Comparison of ENCODE assay signal across 8 cellular contexts in the genomic region with DNA sequence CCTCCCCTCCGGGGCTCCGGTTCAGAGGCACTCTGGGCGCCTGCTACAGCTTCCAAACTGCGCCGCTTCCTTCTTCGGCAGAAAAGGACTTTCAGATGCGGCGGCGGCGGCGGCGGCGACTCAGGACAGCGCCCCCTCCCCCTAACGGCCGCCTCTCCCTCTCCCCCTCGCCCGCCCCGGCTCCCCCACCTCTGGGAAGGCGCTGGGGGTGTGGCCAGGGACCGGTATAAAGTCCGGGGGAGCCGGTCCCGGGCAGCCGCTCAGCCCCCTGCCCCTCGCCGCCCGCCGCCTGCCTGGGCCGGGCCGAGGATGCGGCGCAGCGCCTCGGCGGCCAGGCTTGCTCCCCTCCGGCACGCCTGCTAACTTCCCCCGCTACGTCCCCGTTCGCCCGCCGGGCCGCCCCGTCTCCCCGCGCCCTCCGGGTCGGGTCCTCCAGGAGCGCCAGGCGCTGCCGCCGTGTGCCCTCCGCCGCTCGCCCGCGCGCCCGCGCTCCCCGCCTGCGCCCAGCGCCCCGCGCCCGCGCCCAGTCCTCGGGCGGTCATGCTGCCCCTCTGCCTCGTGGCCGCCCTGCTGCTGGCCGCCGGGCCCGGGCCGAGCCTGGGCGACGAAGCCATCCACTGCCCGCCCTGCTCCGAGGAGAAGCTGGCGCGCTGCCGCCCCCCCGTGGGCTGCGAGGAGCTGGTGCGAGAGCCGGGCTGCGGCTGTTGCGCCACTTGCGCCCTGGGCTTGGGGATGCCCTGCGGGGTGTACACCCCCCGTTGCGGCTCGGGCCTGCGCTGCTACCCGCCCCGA. TPM values are rescaled to one million over a fixed set of nuclear protein-coding genes. Genes with fewer than 3 reads are reported as not detected.
DNase-seq lines count a peak whose midpoint lies in the region; ATAC-seq, FAIRE-seq and TF ChIP-seq lines count a peak whose summit lies in the region.

Gene IGFBP4 (plus strand): TSS at position 255 of the 792 bp plus-strand sequence. CDS start 286 bp downstream, at position 541.

- peak; percentile 27 to 34; a peak in 1 of 5 replicates for TF ChIP-seq RAD21 in A549 (conservative IDR thresholded peaks at IDR 0.05 in 1 of 2, IDR thresholded peaks at IDR 0.05 in 1 of 2)

- H3K4me3 Mint-ChIP-seq in activated CD4-positive, alpha-beta memory T cell treated with anti-CD3 and anti-CD28 coated beads for 36 hours: peak within 1 kb of the TSS; percentile 65

- no peaks in the 10 kb centered on the region for H3K9me3 Mint-ChIP-seq in activated CD4-positive, alpha-beta memory T cell treated with anti-CD3 and anti-CD28 coated beads for 36 hours

- H3K4me1 ChIP-seq in A549 (peaks cover 28% of the 10 kb centered on the region), right lobe of liver (peaks cover 0 to 26% (median 3%) of the 10 kb centered on the region in 4 donors)

- POLR2A ChIA-PET in A549 (lab: Yijun Ruan, JAX): interaction anchor here (0.5 to 2.8 kb wide), 27 partner anchors 8 to 486 kb away, joined by 3 to 23 read pairs (median 4); partner anchors contain the start of gene TOP2A
- POLR2A ChIA-PET in activated CD4-positive, alpha-beta memory T cell treated with anti-CD3 and anti-CD28 coated beads for 36 hours (lab: Charles Lee): interaction anchor here (0.8 to 1.7 kb wide), 5 partner anchors 17 to 170 kb away, joined by 3 to 7 read pairs (median 4); partner anchors contain the start of gene TOP2A

- 1% methylated on average over 35 of the region's 98 CpGs for WGBS in A549 (ENCODE audit: missing lambda C conversion rate)
- WGBS in right lobe of liver (ENCODE audit: insufficient coverage, low coverage, low lambda C conversion rate, missing lambda C conversion rate): under 1% methylated on average over 25 of the region's 98 CpGs

- FAIRE-seq in A549 (lab: Jason Lieb, UNC): no peak

- DNase-seq in A549 (ENCODE audit: low read depth in 1 of 2, low spot score in 1 of 2) (peak; percentile 88 to 89), GM20000 (ENCODE audit: low spot score) (peak; percentile 90), NCI-H526 treated with DMSO at 0.1 percent for 48 hours (lab: John Stamatoyannopoulos, UW) (peak; percentile 39), dorsolateral prefrontal cortex (peak; percentile 44 to 83 (median 68)), right lobe of liver (peak; percentile 88 to 90 (median 89))
- DNase-seq in activated CD4-positive, alpha-beta memory T cell treated with anti-CD3 and anti-CD28 coated beads for 36 hours: peak; percentile 76
- DNase-seq in stimulated activated CD4-positive, alpha-beta T cell treated with anti-CD3 and anti-CD28 coated beads, Interleukin-4, amount 100 ng/mL, for 48 hours (ENCODE audit: low read depth in 2 of 2): peak; percentile 54 to 57

- H3K27ac ChIP-seq in A549: peak within 1 kb of the TSS; percentile 98
- peak within 1 kb of the TSS in 50 of 59 donors; percentile 22 to 91 (median 73) for H3K27ac ChIP-seq in dorsolateral prefrontal cortex
- peak within 1 kb of the TSS; percentile 92 to 98 (median 96) for H3K27ac ChIP-seq in right lobe of liver

- intact Hi-C loops in activated CD4-positive, alpha-beta memory T cell treated with anti-CD3 and anti-CD28 coated beads for 36 hours (cut with micrococcal nuclease): no loop called here
- intact Hi-C loops in dorsolateral prefrontal cortex (cut with DNase I): loop anchor here in 1 of 2 donors (2.0 kb wide), 1 partner anchor 89 kb away; no protein-coding TSS in a partner anchor
- intact Hi-C loops in right lobe of liver (cut with DNase I): loop anchor here in 1 of 2 donors (10.0 kb wide), 1 partner anchor 91 kb away; no protein-coding TSS in a partner anchor

- H3K27me3 ChIP-seq in dorsolateral prefrontal cortex: no peaks in the 10 kb centered on the region
- no peaks in the 10 kb centered on the region for H3K27me3 ChIP-seq in right lobe of liver

- TF ChIP-seq EP300 in A549 (IDR thresholded peaks at IDR 0.05): no peak

- TF ChIP-seq POLR2A in A549 (IDR thresholded peaks at IDR 0.05; ENCODE audit: low read length) (peak; percentile 98), right lobe of liver (IDR thresholded peaks at IDR 0.05) (peak; percentile 97)

- CTCF ChIA-PET in A549 (lab: Yijun Ruan, JAX): interaction anchor here (0.8 to 37.5 kb wide), 21 partner anchors 12 to 205 kb away, joined by 3 to 822 read pairs (median 4); partner anchors contain the start of genes CCR7 and TOP2A
- CTCF ChIA-PET in activated CD4-positive, alpha-beta memory T cell treated with anti-CD3 and anti-CD28 coated beads for 36 hours (lab: Charles Lee): interaction anchor here (0.6 to 9.6 kb wide), 23 partner anchors 10 to 682 kb away, joined by 3 to 129 read pairs (median 4); partner anchors contain the start of gene TOP2A

- H3K4me2 ChIP-seq in A549: peak within 1 kb of the TSS; percentile 91

- H3K9me3 ChIP-seq in A549 (no peaks in the 10 kb centered on the region), right lobe of liver (no peaks in the 10 kb centered on the region)

- ATAC-seq in A549: peak; percentile 68 to 73
- ATAC-seq in right lobe of liver: peak; percentile 48 to 61 (median 55)
- no peak for ATAC-seq in HG02970 (IDR thresholded peaks at IDR 0.05; ENCODE audit: low FRiP score, unreplicated experiment)

- TF ChIP-seq CTCF in A549 (IDR thresholded peaks at IDR 0.05) (peak; percentile 44), GM20000 (IDR thresholded peaks at IDR 0.05; ENCODE audit: extremely low read depth, missing control alignments) (peak; percentile 77), dorsolateral prefrontal cortex (IDR thresholded peaks at IDR 0.05 in 54 of 56, conservative IDR thresholded peaks at IDR 0.05 in 2 of 56; ENCODE audit: low read depth in 1 of 56, partially characterized antibody in 56 of 56) (peak in 45 of 56 donors; percentile 4 to 56 (median 31)), right lobe of liver (IDR thresholded peaks at IDR 0.05) (peak; percentile 23 to 53 (median 26))

- peaks cover 37% of the 10 kb centered on the region for H3K4me1 Mint-ChIP-seq in activated CD4-positive, alpha-beta memory T cell treated with anti-CD3 and anti-CD28 coated beads for 36 hours (ENCODE audit: low read depth)

- H3K27ac Mint-ChIP-seq in activated CD4-positive, alpha-beta memory T cell treated with anti-CD3 and anti-CD28 coated beads for 36 hours: peak within 1 kb of the TSS; percentile 82

- H3K4me3 ChIP-seq in A549: peak within 1 kb of the TSS; percentile 78
- H3K4me3 ChIP-seq in dorsolateral prefrontal cortex: peak within 1 kb of the TSS; percentile 39 to 76 (median 61)
- H3K4me3 ChIP-seq in right lobe of liver: peak within 1 kb of the TSS; percentile 88 to 94 (median 89)

- H3K36me3 ChIP-seq in right lobe of liver: no peaks in the 10 kb centered on the region

- no peaks in the 10 kb centered on the region for H3K36me3 Mint-ChIP-seq in activated CD4-positive, alpha-beta memory T cell treated with anti-CD3 and anti-CD28 coated beads for 36 hours

- peaks cover 1% of the 10 kb centered on the region for H3K27me3 Mint-ChIP-seq in activated CD4-positive, alpha-beta memory T cell treated with anti-CD3 and anti-CD28 coated beads for 36 hours

TF ChIP-seq in A549, 52 proteins besides CTCF, POLR2A, EP300 and RAD21 (continues in another document):
- TF ChIP-seq JUN (IDR thresholded peaks at IDR 0.05) (peak; percentile 97 to 100), SMC3 (IDR thresholded peaks at IDR 0.05) (peak; percentile 24), MYC (IDR thresholded peaks at IDR 0.05; ENCODE audit: borderline replicate concordance, low read length) (0 out of 2 replicates have a peak, but pooled peaks have one; percentile 21), FOSB (CRISPR knock-in tag; IDR thresholded peaks at IDR 0.05) (no peak), HOXB5 (CRISPR knock-in tag; IDR thresholded peaks at IDR 0.05) (peak; percentile 83; the same call in 1 of the 2 replicates), ZNF302 (CRISPR knock-in tag; IDR thresholded peaks at IDR 0.05) (no peak), PHF8 (IDR thresholded peaks at IDR 0.05; ENCODE audit: borderline replicate concordance, low read depth) (peak; percentile 38), RCOR1 (IDR thresholded peaks at IDR 0.05; ENCODE audit: low read depth, low read length) (no peak), PBX3 (IDR thresholded peaks at IDR 0.05) (0 out of 2 replicates have a peak, but pooled peaks have one; percentile 15), KDM1A (IDR thresholded peaks at IDR 0.05; ENCODE audit: low read depth) (peak; percentile 76; the same call in 1 of the 2 replicates), CHD2 (IDR thresholded peaks at IDR 0.05; ENCODE audit: low read length, partially characterized antibody) (no peak)
- TF ChIP-seq, protein P1, sequence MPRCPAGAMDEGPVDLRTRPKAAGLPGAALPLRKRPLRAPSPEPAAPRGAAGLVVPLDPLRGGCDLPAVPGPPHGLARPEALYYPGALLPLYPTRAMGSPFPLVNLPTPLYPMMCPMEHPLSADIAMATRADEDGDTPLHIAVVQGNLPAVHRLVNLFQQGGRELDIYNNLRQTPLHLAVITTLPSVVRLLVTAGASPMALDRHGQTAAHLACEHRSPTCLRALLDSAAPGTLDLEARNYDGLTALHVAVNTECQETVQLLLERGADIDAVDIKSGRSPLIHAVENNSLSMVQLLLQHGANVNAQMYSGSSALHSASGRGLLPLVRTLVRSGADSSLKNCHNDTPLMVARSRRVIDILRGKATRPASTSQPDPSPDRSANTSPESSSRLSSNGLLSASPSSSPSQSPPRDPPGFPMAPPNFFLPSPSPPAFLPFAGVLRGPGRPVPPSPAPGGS (IDR thresholded peaks at IDR 0.05): peak; percentile 99; the same call in 2 of the 3 replicates

RNA-seq across cellular contexts. Expression of gene IGFBP4, which starts in this region (rescaled TPM):
- polyA plus RNA-seq in A549 (2011; rRNA removed) (1,080 and 1,577 TPM in 2 replicates), A549 (2017; fragmentation: RNase III; extraction: RNeasy Plus Mini Kit Qiagen cat#74134 plus additional on column Dnase treatment) (1,501 to 1,941 TPM (median 1,829 TPM) in 3 replicates)
- 1,069 and 1,422 TPM in 2 replicates for polyA plus RNA-seq in A549 (2012; cell fraction: cytosol; rRNA removed)
- 982 and 1,044 TPM in 2 replicates for polyA plus RNA-seq in A549 (2012; cell fraction: nucleus; rRNA removed)
- polyA minus RNA-seq in A549 (2011; rRNA and poly(A)+ RNA removed): 1,444 and 1,452 TPM in 2 replicates
- total RNA-seq in activated CD4-positive, alpha-beta memory T cell treated with anti-CD3 and anti-CD28 coated beads for 36 hours: 10 to 100 TPM; 14.6 to 15.5 TPM
- total RNA-seq in dorsolateral prefrontal cortex (100 to 1,000 TPM in 2 of 120 experiments, 10 to 100 TPM in 115, 1 to 10 TPM in 3; 8.8 to 151 (median 22.2) TPM), right lobe of liver (100 to 1,000 TPM; 382 to 716 (median 430) TPM)

Comparison
In these comparisons a context has a peak if more than half of its experiments do, and no peak if none do; other contexts are left out.
1. DNase-seq: peak in every context shown above with its lines; median percentile 90 in GM20000; 89 in right lobe of liver; 88 in A549; 76 in activated CD4-positive, alpha-beta memory T cell treated with anti-CD3 and anti-CD28 coated beads for 36 hours; 68 in dorsolateral prefrontal cortex; 56 in stimulated activated CD4-positive, alpha-beta T cell treated with anti-CD3 and anti-CD28 coated beads, Interleukin-4, amount 100 ng/mL, for 48 hours; 39 in NCI-H526 treated with DMSO at 0.1 percent for 48 hours.
2. CTCF ChIP-seq: peak in every context shown above with its lines; median percentile 77 in GM20000; 44 in A549; 31 in dorsolateral prefrontal cortex; 26 in right lobe of liver.